8 cellular contexts compared by ENCODE assay signal in the genomic region with DNA sequence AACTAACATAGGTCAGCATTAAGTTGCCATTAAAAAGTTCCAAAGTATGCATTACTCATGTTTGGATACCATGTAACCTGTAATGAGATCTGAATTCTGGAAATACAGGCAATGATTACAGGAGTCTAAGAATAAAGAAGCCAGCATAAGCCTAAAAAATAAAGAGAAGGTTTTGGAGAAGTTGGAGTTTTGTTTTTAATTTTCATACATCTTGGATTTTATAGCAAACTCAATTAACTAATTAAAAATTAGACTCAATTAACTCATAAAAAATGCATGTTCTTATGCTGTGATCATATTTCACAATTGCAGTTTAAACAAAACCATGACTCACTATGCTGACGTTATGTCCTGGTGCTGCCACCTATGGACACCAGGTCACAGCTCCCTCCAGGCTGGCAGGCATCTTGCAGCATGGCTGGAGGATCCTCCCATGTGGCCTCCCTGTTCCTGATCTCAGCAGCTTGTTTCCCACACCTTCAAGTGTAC.
DNase-seq lines count a peak whose midpoint lies in the region; ATAC-seq, FAIRE-seq and TF ChIP-seq lines count a peak whose summit lies in the region.

No MANE protein-coding gene starts in this region.

- H3K27me3 ChIP-seq in GM12878 (replicated peaks in 1 of 2; ENCODE audit: control insufficient read depth in 2 of 2, insufficient read depth in 2 of 2, low read length in 1 of 2), result no peaks in the 10 kb centered on the region; a peak in 1 of 4 replicates

- in situ Hi-C loops in ACHN (cut with HindIII; ENCODE audit: low pct_ligation_motif_present, low pct_unique_long_range_greater_than_20kb, low sequenced_read_pairs), result no loop called here
- in situ Hi-C loops in GM12878 (cut with MboI), result no loop called here

- ATAC-seq in GM18861 (IDR thresholded peaks at IDR 0.05; ENCODE audit: unreplicated experiment) (peak; percentile 62), GM12878 (peak; percentile 83)

- H2AFZ ChIP-seq in GM12878 (ENCODE audit: control insufficient read depth, low read depth, low read length), result no peak overlapping the region

- no peak overlapping the region for H3K4me2 ChIP-seq in GM12878 (ENCODE audit: control insufficient read depth, insufficient read depth)

- no peaks in the 10 kb centered on the region for H3K79me2 ChIP-seq in GM12878 (ENCODE audit: control insufficient read depth, insufficient read depth, low read length)

- BruUV-seq in GM12878 (replicated peaks; lab: Mats Ljungman, UMichigan), result no TSS peak

- WGBS in GM12878 (ENCODE audit: insufficient coverage, insufficient replicate concordance, low lambda C conversion rate, missing lambda C conversion rate), result 0% methylated on average over 1 of the region's 1 CpG

- intact Hi-C loops in GM12878 (cut with micrococcal nuclease; ENCODE audit: unreplicated experiment), result loop anchor here (10.0 kb wide), 2 partner anchors 178 to 508 kb away; no protein-coding TSS in a partner anchor

- TF ChIP-seq RAD21 in GM12878 (IDR thresholded peaks at IDR 0.05; ENCODE audit: insufficient read depth, low read depth, low read length), result no peak

- H3K9me3 ChIP-seq in GM12878 (replicated peaks; ENCODE audit: control insufficient read depth, insufficient read depth, low read length), result no peaks in the 10 kb centered on the region

- H3K4me3 ChIP-seq in GM12878, result no peak overlapping the region

- no peak for TF ChIP-seq EP300 in GM12878 (IDR thresholded peaks at IDR 0.05; ENCODE audit: borderline replicate concordance in 1 of 2, control insufficient read depth in 1 of 2, low read depth in 2 of 2, low read length in 2 of 2)

- TF ChIP-seq CTCF in GM12878 (IDR thresholded peaks at IDR 0.05 in 2 of 3, conservative IDR thresholded peaks at IDR 0.05 in 1 of 3; ENCODE audit: control insufficient read depth in 2 of 3, extremely low read depth in 1 of 3, insufficient read depth in 1 of 3, low read depth in 3 of 3, low read length in 3 of 3), result peak; percentile 25 to 55 (median 39); a peak in 4 of 6 replicates

- POLR2A ChIA-PET in GM12878 (lab: Charles Lee), result no interaction called here

- no peak overlapping the region for H3K27ac ChIP-seq in GM12878 (ENCODE audit: control insufficient read depth, insufficient read depth)

- no peaks in the 10 kb centered on the region for H3K4me1 ChIP-seq in GM12878 (ENCODE audit: control insufficient read depth, insufficient read depth, low read length)

- RAD21 ChIA-PET in GM12878 (lab: Charles Lee; ENCODE audit: unreplicated experiment), result no interaction called here

- DNase-seq in ACHN (peak; percentile 73), NCI-H146 treated with DMSO at 0.1 percent for 48 hours (lab: John Stamatoyannopoulos, UW; ENCODE audit: unreplicated experiment) (peak; percentile 79), GM12878 (ENCODE audit: low read depth, low spot score) (no peak), left kidney (ENCODE audit: low read depth, low spot score) (peak; percentile 81), NCI-H2227 treated with DMSO at 0.1 percent for 48 hours (lab: John Stamatoyannopoulos, UW) (no peak), NCI-H1436 treated with DMSO at 0.1 percent for 48 hours (lab: John Stamatoyannopoulos, UW) (no peak)
- DNase-seq in activated CD4-positive, CD25-positive, alpha-beta regulatory T cell treated with anti-CD3 and anti-CD28 coated beads, Interleukin-2, amount 50 U/mL, for 72 hours, result no peak

- SMC1A ChIA-PET in GM12878 (lab: Charles Lee; ENCODE audit: uncharacterized antibody, unreplicated experiment), result no interaction called here

- CTCF ChIA-PET in GM12878 (lab: Yijun Ruan, JAX), result interaction anchor here (0.9 kb wide), 1 partner anchor 174 kb away, joined by 3 read pairs; no protein-coding TSS in a partner anchor

- no peak overlapping the region for H3K9ac ChIP-seq in GM12878 (ENCODE audit: control insufficient read depth, insufficient read depth, low read length)

- no peaks in the 10 kb centered on the region for H4K20me1 ChIP-seq in GM12878 (ENCODE audit: control insufficient read depth, insufficient read depth)

- no peak for TF ChIP-seq POLR2A in GM12878 (IDR thresholded peaks at IDR 0.05; ENCODE audit: low read depth, low read length)

- H3K36me3 ChIP-seq in GM12878 (ENCODE audit: control insufficient read depth in 2 of 2, insufficient read depth in 2 of 2, low read length in 1 of 2), result no peaks in the 10 kb centered on the region

- no peak for FAIRE-seq in GM12878 (lab: Jason Lieb, UNC)

TF ChIP-seq in GM12878, 131 proteins besides CTCF, POLR2A, EP300 and RAD21:
- TF ChIP-seq, protein P1, sequence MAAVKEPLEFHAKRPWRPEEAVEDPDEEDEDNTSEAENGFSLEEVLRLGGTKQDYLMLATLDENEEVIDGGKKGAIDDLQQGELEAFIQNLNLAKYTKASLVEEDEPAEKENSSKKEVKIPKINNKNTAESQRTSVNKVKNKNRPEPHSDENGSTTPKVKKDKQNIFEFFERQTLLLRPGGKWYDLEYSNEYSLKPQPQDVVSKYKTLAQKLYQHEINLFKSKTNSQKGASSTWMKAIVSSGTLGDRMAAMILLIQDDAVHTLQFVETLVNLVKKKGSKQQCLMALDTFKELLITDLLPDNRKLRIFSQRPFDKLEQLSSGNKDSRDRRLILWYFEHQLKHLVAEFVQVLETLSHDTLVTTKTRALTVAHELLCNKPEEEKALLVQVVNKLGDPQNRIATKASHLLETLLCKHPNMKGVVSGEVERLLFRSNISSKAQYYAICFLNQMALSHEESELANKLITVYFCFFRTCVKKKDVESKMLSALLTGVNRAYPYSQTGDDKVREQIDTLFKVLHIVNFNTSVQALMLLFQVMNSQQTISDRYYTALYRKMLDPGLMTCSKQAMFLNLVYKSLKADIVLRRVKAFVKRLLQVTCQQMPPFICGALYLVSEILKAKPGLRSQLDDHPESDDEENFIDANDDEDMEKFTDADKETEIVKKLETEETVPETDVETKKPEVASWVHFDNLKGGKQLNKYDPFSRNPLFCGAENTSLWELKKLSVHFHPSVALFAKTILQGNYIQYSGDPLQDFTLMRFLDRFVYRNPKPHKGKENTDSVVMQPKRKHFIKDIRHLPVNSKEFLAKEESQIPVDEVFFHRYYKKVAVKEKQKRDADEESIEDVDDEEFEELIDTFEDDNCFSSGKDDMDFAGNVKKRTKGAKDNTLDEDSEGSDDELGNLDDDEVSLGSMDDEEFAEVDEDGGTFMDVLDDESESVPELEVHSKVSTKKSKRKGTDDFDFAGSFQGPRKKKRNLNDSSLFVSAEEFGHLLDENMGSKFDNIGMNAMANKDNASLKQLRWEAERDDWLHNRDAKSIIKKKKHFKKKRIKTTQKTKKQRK (IDR thresholded peaks at IDR 0.05; ENCODE audit: low read depth, low read length), result no peak
- TF ChIP-seq SMC3 (IDR thresholded peaks at IDR 0.05; ENCODE audit: borderline replicate concordance, low read length), result 0 out of 2 replicates have a peak, but pooled peaks have one; percentile 5
TF ChIP-seq in GM12878: peak in this region for 1.

Comparison
In these comparisons a context has a peak if more than half of its experiments do, and no peak if none do; other contexts are left out.
1. DNase-seq: peak in ACHN (single experiment), NCI-H146 treated with DMSO at 0.1 percent for 48 hours (single experiment) and left kidney (single experiment); none in GM12878 (single experiment), activated CD4-positive, CD25-positive, alpha-beta regulatory T cell treated with anti-CD3 and anti-CD28 coated beads, Interleukin-2, amount 50 U/mL, for 72 hours (single experiment), NCI-H2227 treated with DMSO at 0.1 percent for 48 hours (single experiment) and NCI-H1436 treated with DMSO at 0.1 percent for 48 hours (single experiment).